In the genomic region with DNA sequence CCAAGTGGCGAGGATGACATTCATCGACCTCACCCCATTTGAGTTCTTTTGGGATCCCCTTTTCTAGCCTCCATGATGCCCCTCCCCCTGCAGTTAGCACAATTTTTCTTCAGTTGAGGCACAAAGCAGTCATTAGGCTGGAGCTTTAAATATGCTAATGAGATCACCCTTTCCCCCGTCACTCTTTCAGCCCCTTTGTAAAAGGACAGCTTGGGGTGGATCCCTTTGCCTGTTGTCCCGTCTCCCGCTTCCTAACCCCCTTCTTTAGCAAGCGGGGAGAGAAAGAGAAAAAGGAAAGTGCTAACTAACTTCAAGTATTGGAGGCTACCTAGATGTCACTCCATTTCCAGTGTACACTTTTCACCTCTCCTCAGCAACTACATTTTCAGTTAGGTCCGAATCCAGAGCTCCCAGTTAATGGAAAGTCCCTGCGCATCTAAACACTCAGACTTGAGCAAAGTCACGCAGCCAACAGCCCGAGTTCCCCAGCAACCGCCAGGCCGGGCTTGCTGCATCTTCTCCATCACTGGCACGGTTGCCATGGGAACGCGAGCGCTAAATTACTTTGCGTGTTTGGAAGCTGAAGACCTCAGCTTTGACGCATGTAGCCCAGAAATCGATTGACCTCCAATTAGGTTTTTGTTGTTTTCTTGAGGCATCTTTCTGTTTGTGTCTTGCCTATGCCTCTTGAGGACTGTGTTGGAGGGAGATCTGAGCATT, we compare ENCODE assay signal across 1 cellular context.
TF ChIP-seq lines count a peak whose summit lies in the region.

No MANE protein-coding gene starts in this region.

TF ChIP-seq in K562, 482 proteins besides CTCF, POLR2A, EP300 and RAD21 (continued from another document):
- TF ChIP-seq, protein P1, sequence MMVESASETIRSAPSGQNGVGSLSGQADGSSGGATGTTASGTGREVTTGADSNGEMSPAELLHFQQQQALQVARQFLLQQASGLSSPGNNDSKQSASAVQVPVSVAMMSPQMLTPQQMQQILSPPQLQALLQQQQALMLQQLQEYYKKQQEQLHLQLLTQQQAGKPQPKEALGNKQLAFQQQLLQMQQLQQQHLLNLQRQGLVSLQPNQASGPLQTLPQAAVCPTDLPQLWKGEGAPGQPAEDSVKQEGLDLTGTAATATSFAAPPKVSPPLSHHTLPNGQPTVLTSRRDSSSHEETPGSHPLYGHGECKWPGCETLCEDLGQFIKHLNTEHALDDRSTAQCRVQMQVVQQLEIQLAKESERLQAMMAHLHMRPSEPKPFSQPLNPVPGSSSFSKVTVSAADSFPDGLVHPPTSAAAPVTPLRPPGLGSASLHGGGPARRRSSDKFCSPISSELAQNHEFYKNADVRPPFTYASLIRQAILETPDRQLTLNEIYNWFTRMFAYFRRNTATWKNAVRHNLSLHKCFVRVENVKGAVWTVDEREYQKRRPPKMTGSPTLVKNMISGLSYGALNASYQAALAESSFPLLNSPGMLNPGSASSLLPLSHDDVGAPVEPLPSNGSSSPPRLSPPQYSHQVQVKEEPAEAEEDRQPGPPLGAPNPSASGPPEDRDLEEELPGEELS (CRISPR knock-in tag; IDR thresholded peaks at IDR 0.05; ENCODE audit: borderline replicate concordance), result no peak
- peak; percentile 69 for TF ChIP-seq RFX1 (IDR thresholded peaks at IDR 0.05)
